In genomic region chr1:40693425-40693824, GRCh38 we compare ENCODE assay signal across 2 cellular contexts.
TF ChIP-seq lines count a peak whose summit lies in the region.

No MANE protein-coding gene starts in this region.

TF ChIP-seq in GM23338, 12 proteins besides CTCF, POLR2A, EP300 and RAD21 (continued from another document):
- no peak for TF ChIP-seq STAT1 (IDR thresholded peaks at IDR 0.05; ENCODE audit: unreplicated experiment)
- TF ChIP-seq JUNB (IDR thresholded peaks at IDR 0.05; ENCODE audit: unreplicated experiment), result no peak
- TF ChIP-seq POLR2AphosphoS5 (IDR thresholded peaks at IDR 0.05; ENCODE audit: low read depth), result no peak
- TF ChIP-seq EZH2 (IDR thresholded peaks at IDR 0.05; ENCODE audit: low read depth, unreplicated experiment), result no peak
- TF ChIP-seq, protein P1, sequence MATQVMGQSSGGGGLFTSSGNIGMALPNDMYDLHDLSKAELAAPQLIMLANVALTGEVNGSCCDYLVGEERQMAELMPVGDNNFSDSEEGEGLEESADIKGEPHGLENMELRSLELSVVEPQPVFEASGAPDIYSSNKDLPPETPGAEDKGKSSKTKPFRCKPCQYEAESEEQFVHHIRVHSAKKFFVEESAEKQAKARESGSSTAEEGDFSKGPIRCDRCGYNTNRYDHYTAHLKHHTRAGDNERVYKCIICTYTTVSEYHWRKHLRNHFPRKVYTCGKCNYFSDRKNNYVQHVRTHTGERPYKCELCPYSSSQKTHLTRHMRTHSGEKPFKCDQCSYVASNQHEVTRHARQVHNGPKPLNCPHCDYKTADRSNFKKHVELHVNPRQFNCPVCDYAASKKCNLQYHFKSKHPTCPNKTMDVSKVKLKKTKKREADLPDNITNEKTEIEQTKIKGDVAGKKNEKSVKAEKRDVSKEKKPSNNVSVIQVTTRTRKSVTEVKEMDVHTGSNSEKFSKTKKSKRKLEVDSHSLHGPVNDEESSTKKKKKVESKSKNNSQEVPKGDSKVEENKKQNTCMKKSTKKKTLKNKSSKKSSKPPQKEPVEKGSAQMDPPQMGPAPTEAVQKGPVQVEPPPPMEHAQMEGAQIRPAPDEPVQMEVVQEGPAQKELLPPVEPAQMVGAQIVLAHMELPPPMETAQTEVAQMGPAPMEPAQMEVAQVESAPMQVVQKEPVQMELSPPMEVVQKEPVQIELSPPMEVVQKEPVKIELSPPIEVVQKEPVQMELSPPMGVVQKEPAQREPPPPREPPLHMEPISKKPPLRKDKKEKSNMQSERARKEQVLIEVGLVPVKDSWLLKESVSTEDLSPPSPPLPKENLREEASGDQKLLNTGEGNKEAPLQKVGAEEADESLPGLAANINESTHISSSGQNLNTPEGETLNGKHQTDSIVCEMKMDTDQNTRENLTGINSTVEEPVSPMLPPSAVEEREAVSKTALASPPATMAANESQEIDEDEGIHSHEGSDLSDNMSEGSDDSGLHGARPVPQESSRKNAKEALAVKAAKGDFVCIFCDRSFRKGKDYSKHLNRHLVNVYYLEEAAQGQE (IDR thresholded peaks at IDR 0.05; ENCODE audit: unreplicated experiment), result no peak
- TF ChIP-seq ZNF462 (CRISPR knock-in tag; IDR thresholded peaks at IDR 0.05), result no peak
- no peak for TF ChIP-seq ETS1 (IDR thresholded peaks at IDR 0.05)
- TF ChIP-seq NANOG (IDR thresholded peaks at IDR 0.05; ENCODE audit: borderline replicate concordance), result no peak

TF ChIP-seq in endothelial cell of umbilical vein, 7 proteins besides CTCF, POLR2A, EP300 and RAD21 (continued from another document):
- no peak for TF ChIP-seq MYC (IDR thresholded peaks at IDR 0.05; ENCODE audit: low read depth, low read length)
- TF ChIP-seq GATA2 (IDR thresholded peaks at IDR 0.05; ENCODE audit: insufficient read depth, insufficient read length, low read depth, low read length), result no peak
- no peak for TF ChIP-seq POLR2AphosphoS5 (IDR thresholded peaks at IDR 0.05; ENCODE audit: insufficient read depth, low read depth, low read length)
- TF ChIP-seq FOS (IDR thresholded peaks at IDR 0.05; ENCODE audit: borderline replicate concordance, insufficient read depth, low read length), result no peak
- no peak for TF ChIP-seq JUN (IDR thresholded peaks at IDR 0.05; ENCODE audit: borderline replicate concordance, insufficient read depth, insufficient read length, low read depth)
